Comparison of ENCODE assay signal across 8 cellular contexts in genomic region chr17:15699413-15699924, GRCh38. TPM values are rescaled to one million over a fixed set of nuclear protein-coding genes. Genes with fewer than 3 reads are reported as not detected.
A peak's percentile ranks its signal among the peaks of the same experiment; 100 is the strongest.
DNase-seq lines count a peak whose midpoint lies in the region; ATAC-seq and TF ChIP-seq lines count a peak whose summit lies in the region.
"Not testable (repeated sequence)": the region's sequence is repeated elsewhere in the genome, so short reads cannot be mapped to it uniquely, and the experiment has no call there.

Gene ZNF286A, plus strand, starts transcription at chr17:15699752. Its CDS starts 578 bp downstream, at chr17:15700330.

- not testable (repeated sequence) for H4K20me1 ChIP-seq in PC-3 (ENCODE audit: low read length)

- peak within 1 kb of the TSS; percentile 92 for H2AFZ ChIP-seq in PC-3 (ENCODE audit: low read length)

- not testable (repeated sequence) for H3K9me3 ChIP-seq in PC-3 (ENCODE audit: low read length); mucosa of descending colon

- not testable (repeated sequence) for TF ChIP-seq CTCF in PC-3 (conservative IDR thresholded peaks at IDR 0.05; ENCODE audit: low read depth, low read length); mucosa of descending colon (IDR thresholded peaks at IDR 0.05)

- H3K27ac ChIP-seq in PC-3 (ENCODE audit: low read length); epithelial cell of prostate: not testable (repeated sequence)

- not testable (repeated sequence) for H3K79me2 ChIP-seq in PC-3 (ENCODE audit: low read length)

- not testable (repeated sequence) for H3K4me1 ChIP-seq in PC-3 (ENCODE audit: insufficient read depth, low read length); mucosa of descending colon (ENCODE audit: low read depth)

- CTCF ChIA-PET in PC-3 (lab: Charles Lee) = not testable (repeated sequence)

- intact Hi-C loops in PC-3 (cut with micrococcal nuclease); mucosa of descending colon (cut with DNase I, micrococcal nuclease): not testable (repeated sequence)

- peak within 1 kb of the TSS; percentile 77 for H3K4me2 ChIP-seq in PC-3 (ENCODE audit: low read length)

- POLR2A ChIA-PET in PC-3 (lab: Charles Lee; ENCODE audit: unreplicated experiment) = interaction anchor here (0.7 kb wide), 1 partner anchor 406 kb away, joined by 5 read pairs; no protein-coding TSS in a partner anchor

- peak within 1 kb of the TSS; percentile 61 for H3K4me3 ChIP-seq in Jurkat, Clone E6-1 (ENCODE audit: low read length)
- H3K4me3 ChIP-seq in PC-3 (ENCODE audit: low read length) (peak within 1 kb of the TSS; percentile 85), mucosa of descending colon (peak within 1 kb of the TSS; percentile 7)

- H3K36me3 ChIP-seq in PC-3 (ENCODE audit: low read depth, low read length) = peaks cover 19% of the 10 kb centered on the region
- H3K36me3 ChIP-seq in mucosa of descending colon (ENCODE audit: low read depth) = not testable (repeated sequence)

- ATAC-seq in GM21717 (IDR thresholded peaks at IDR 0.05; ENCODE audit: unreplicated experiment) (peak; percentile 98), PC-3 (peak; percentile 99), mucosa of descending colon (peak; percentile 100)

- not testable (repeated sequence) for H3F3A ChIP-seq in PC-3 (ENCODE audit: low read length, unreplicated experiment)

- H3K9ac ChIP-seq in PC-3 (ENCODE audit: low read length) = peak within 1 kb of the TSS; percentile 79

- not testable (repeated sequence) for H3K27me3 ChIP-seq in PC-3 (ENCODE audit: low read length)

- BruUV-seq in PC-3 (replicated peaks; lab: Mats Ljungman, UMichigan) = not testable (repeated sequence)

- DNase-seq in DMS53 (lab: John Stamatoyannopoulos, UW) (peak; percentile 98), PC-3 (peak; percentile 100), activated T-cell treated with anti-CD3 and anti-CD28 coated beads for 4 hours (peak; percentile 88), epithelial cell of prostate (ENCODE audit: low read depth, low spot score) (peak; percentile 97), mucosa of descending colon (peak; percentile 97 to 99 (median 99))
- DNase-seq in Jurkat, Clone E6-1 (ENCODE audit: low read depth, low spot score) = peak; percentile 95
- peak; percentile 69 to 89 for DNase-seq in stimulated activated CD8-positive, alpha-beta memory T cell treated with anti-CD3 and anti-CD28 coated beads, Interleukin-4, amount 100 ng/mL, for 1 hour (ENCODE audit: low read depth in 2 of 2, low spot score in 1 of 2)

- H3K9me2 ChIP-seq in PC-3 (replicated peaks; ENCODE audit: low read length) = not testable (repeated sequence)

RNA-seq across cellular contexts. Expression of gene ZNF286A, which starts in this region (rescaled TPM):
- polyA plus RNA-seq in Jurkat, Clone E6-1 (2012; ENCODE audit: insufficient read depth, insufficient read length) = 26.0 TPM
- 49.6 and 94.1 TPM in 2 replicates for total RNA-seq in PC-3 (2014; rRNA removed)
- 10 to 100 TPM in 2 of 3 donors, 1 to 10 TPM in 1; 6.0 to 21.6 (median 10.2) TPM for total RNA-seq in mucosa of descending colon

Comparison
In these comparisons a context has a peak if more than half of its experiments do, and no peak if none do; other contexts are left out.
1. H3K4me3 ChIP-seq: peak in every context shown above with its lines; median percentile 85 in PC-3; 61 in Jurkat, Clone E6-1; 7 in mucosa of descending colon.